In genomic region chr19:56175861-56176307, GRCh38 we compare ENCODE assay signal across 17 cellular contexts. TPM values are rescaled to one million over a fixed set of nuclear protein-coding genes. Genes with fewer than 3 reads are reported as not detected.
"Had no signal": no experiment of that assay in that cellular context is flagged by ENCODE, and none has a peak within 500 bp of the region (broad histone marks: within the 10 kb centered on the region; RNA-seq: fewer than 3 reads in every experiment).

Gene GALP (plus strand): TSS chr19:56176008. CDS start chr19:56177109, 1,101 bp downstream.

RNA-seq across cellular contexts. Expression of gene GALP, which starts in this region (rescaled TPM):
- total RNA-seq: chondrocyte; dermis microvascular lymphatic vessel endothelial cell; esophagus muscularis mucosa; fibroblast of villous mesenchyme; gastrocnemius medialis; heart right ventricle; left ventricle myocardium inferior; lung; natural killer cell treated with Interleukin-12 subunit alpha and Interleukin-12 subunit beta and Interleukin-15 and Interleukin-18, amount 100 ng/mL, for 72 hours; osteocyte; pulmonary artery endothelial cell; right atrium auricular region; stomach; thoracic aorta; transverse colon; ureter had no signal
- polyA plus RNA-seq: heart right ventricle, lung, small intestine, stomach had no signal
